In genomic region chr14:39266589-39266870, GRCh38 we compare ENCODE assay signal across 8 cellular contexts. TPM values are rescaled to one million over a fixed set of nuclear protein-coding genes. Genes with fewer than 3 reads are reported as not detected.
DNase-seq lines count a peak whose midpoint lies in the region; ATAC-seq, FAIRE-seq and TF ChIP-seq lines count a peak whose summit lies in the region.

No MANE protein-coding gene starts in this region.

- DNase-seq in IMR-90 (peak; percentile 34), small intestine (no peak), RCC 7860 (ENCODE audit: low spot score) (no peak)

- POLR2A ChIA-PET in IMR-90 (lab: Charles Lee; ENCODE audit: unreplicated experiment): interaction anchor here (0.6 kb wide), 1 partner anchor 45 kb away, joined by 6 read pairs; no protein-coding TSS in a partner anchor

- peak overlapping the region; percentile 70 for H3K4me3 ChIP-seq in IMR-90 (ENCODE audit: insufficient read depth, low read depth, low read length)
- peak overlapping the region; percentile 86 for H3K4me3 ChIP-seq in iPS-11a (ENCODE audit: low read depth, low read length)
- peak overlapping the region; percentile 69 to 90 for H3K4me3 ChIP-seq in small intestine (ENCODE audit: low read depth in 1 of 2, low read length in 2 of 2)

- no peak for FAIRE-seq in small intestine (lab: Jason Lieb, UNC)
- FAIRE-seq in RCC 7860 (lab: Jason Lieb, UNC): no peak

- peak overlapping the region; percentile 99 for H3K14ac ChIP-seq in IMR-90 (replicated peaks; ENCODE audit: low read depth, low read length)

- no peaks in the 10 kb centered on the region for H3K4me1 ChIP-seq in ES-I3 (ENCODE audit: insufficient read depth, low read length)
- peaks cover 2% of the 10 kb centered on the region; the same call in 1 of the 2 replicates for H3K4me1 ChIP-seq in IMR-90 (ENCODE audit: control insufficient read depth, insufficient read depth, low read length)
- no peaks in the 10 kb centered on the region for H3K4me1 ChIP-seq in small intestine (ENCODE audit: control insufficient read depth in 2 of 2, insufficient read depth in 1 of 2, low read depth in 1 of 2, low read length in 1 of 2)

- H3K56ac ChIP-seq in IMR-90 (ENCODE audit: extremely low read depth, insufficient read depth, low read length): peak overlapping the region; percentile 82

- peak overlapping the region; percentile 90 to 96 for H4K8ac ChIP-seq in IMR-90 (ENCODE audit: low read depth in 2 of 2, low read length in 2 of 2)

- H2BK20ac ChIP-seq in IMR-90 (ENCODE audit: low read depth, low read length): peak overlapping the region; percentile 8; the same call in 1 of the 2 replicates

- 0 out of 3 replicates have a peak overlapping the region, but pooled peaks have one; percentile 42 for H2BK15ac ChIP-seq in IMR-90 (ENCODE audit: low read depth, low read length)

- peak overlapping the region; percentile 97 for H3K4ac ChIP-seq in IMR-90 (ENCODE audit: low read depth, low read length)

- H3K18ac ChIP-seq in IMR-90 (ENCODE audit: low read depth, low read length): peak overlapping the region; percentile 39

- peak overlapping the region; percentile 91 for H4K91ac ChIP-seq in IMR-90 (ENCODE audit: insufficient read depth, low read depth, low read length)

- H3K9ac ChIP-seq in ES-I3 (ENCODE audit: low read depth, low read length) (peak overlapping the region; percentile 91), IMR-90 (ENCODE audit: low read depth, low read length) (peak overlapping the region; percentile 89)

- 0% methylated on average over 7 of the region's 28 CpGs; no CpG with 5 or more reads in 1 of the 2 experiments for whole genome bisulfite sequencing in IMR-90 (ENCODE audit: extremely low coverage in 2 of 2, insufficient read length in 1 of 2), 2 experiments
- 0 to 1% (median 1%) methylated on average over 20 to 28 of the region's 28 CpGs for WGBS in adipose tissue, 3 donors
- WGBS in small intestine, 3 donors: 0 to 1% (median 0%) methylated on average over 27 to 28 of the region's 28 CpGs

- ATAC-seq in GM21528 (IDR thresholded peaks at IDR 0.05; ENCODE audit: low FRiP score, unreplicated experiment) (peak; percentile 43), IMR-90 (ENCODE audit: low read depth) (peak; percentile 64), HG03097 (IDR thresholded peaks at IDR 0.05; ENCODE audit: low FRiP score, unreplicated experiment) (no peak)

- H2BK120ac ChIP-seq in IMR-90 (ENCODE audit: low read depth, low read length): peak overlapping the region; percentile 90

- CTCF ChIA-PET in IMR-90 (lab: Yijun Ruan, JAX): no interaction called here

- peak overlapping the region; percentile 96 for H2BK5ac ChIP-seq in IMR-90 (ENCODE audit: low read depth, low read length, poor library complexity, severe bottlenecking)

- H3K27me3 ChIP-seq in IMR-90 (ENCODE audit: control insufficient read depth, insufficient read depth, low read length): no peaks in the 10 kb centered on the region
- no peaks in the 10 kb centered on the region for H3K27me3 ChIP-seq in small intestine (ENCODE audit: control insufficient read depth in 2 of 2, insufficient read depth in 2 of 2, low read length in 2 of 2)

- H3K36me3 ChIP-seq in ES-I3 (ENCODE audit: insufficient read depth, low read length) (no peaks in the 10 kb centered on the region), IMR-90 (ENCODE audit: control insufficient read depth, insufficient read depth, low read length) (no peaks in the 10 kb centered on the region), small intestine (ENCODE audit: control insufficient read depth in 2 of 2, insufficient read depth in 2 of 2, low read length in 2 of 2) (no peaks in the 10 kb centered on the region)

- peaks cover 5 to 29% of the 10 kb centered on the region in 2 experiments; a peak in 3 of 4 replicates for H3K79me1 ChIP-seq in IMR-90 (ENCODE audit: low read depth in 1 of 2, low read length in 2 of 2)

- peak overlapping the region; percentile 56 for H2AK5ac ChIP-seq in IMR-90 (ENCODE audit: low read depth, low read length)

- peak overlapping the region; percentile 98 for H2AK9ac ChIP-seq in IMR-90 (replicated peaks; ENCODE audit: low read depth, low read length, poor library complexity)

- H3K9me3 ChIP-seq in ES-I3 (ENCODE audit: control insufficient read depth, insufficient read depth, low read length) (peaks cover 4% of the 10 kb centered on the region; the same call in 1 of the 2 replicates), IMR-90 (ENCODE audit: control insufficient read depth, insufficient read depth, low read length) (no peaks in the 10 kb centered on the region), small intestine (ENCODE audit: control insufficient read depth, low read depth) (no peaks in the 10 kb centered on the region)

- H3K23ac ChIP-seq in IMR-90 (ENCODE audit: low read depth, low read length): peak overlapping the region; percentile 99

- peak overlapping the region; percentile 88 for H4K5ac ChIP-seq in IMR-90 (ENCODE audit: low read depth, low read length)

- H3K9me1 ChIP-seq in IMR-90 (ENCODE audit: insufficient read depth, low read length): no peaks in the 10 kb centered on the region

- peaks cover 2% of the 10 kb centered on the region; the same call in 1 of the 2 replicates for H4K20me1 ChIP-seq in IMR-90 (ENCODE audit: insufficient read depth, low read length)

- BruUV-seq in IMR-90 (replicated peaks; lab: Mats Ljungman, UMichigan): no TSS peak

- TF ChIP-seq POLR2A in IMR-90 (IDR thresholded peaks at IDR 0.05; ENCODE audit: low read depth, low read length): 0 out of 2 replicates have a peak, but pooled peaks have one; percentile 24

- TF ChIP-seq RAD21 in IMR-90 (IDR thresholded peaks at IDR 0.05; ENCODE audit: low read length): no peak

- H2AFZ ChIP-seq in IMR-90 (replicated peaks; ENCODE audit: low read length, poor library complexity): peak overlapping the region; percentile 100

- TF ChIP-seq CTCF in IMR-90 (conservative IDR thresholded peaks at IDR 0.05; ENCODE audit: low read depth, low read length): no peak

- H3K27ac ChIP-seq in IMR-90 (ENCODE audit: insufficient read depth, low read length) (peak overlapping the region; percentile 95), adipose tissue (ENCODE audit: low read depth, low read length) (peak overlapping the region; percentile 100), small intestine (ENCODE audit: low read depth in 1 of 2, low read length in 1 of 2) (peak overlapping the region; percentile 97 to 98)

- intact Hi-C loops in IMR-90 (cut with micrococcal nuclease): loop anchor here (2.0 to 10.0 kb wide), 3 partner anchors 96 to 166 kb away; partner anchors contain the start of genes FBXO33, SEC23A and TRAPPC6B

- in situ Hi-C loops in IMR-90 (cut with MboI; ENCODE audit: low sequenced_read_pairs): no loop called here

- dilution Hi-C loops in IMR-90 (cut with HindIII; ENCODE audit: low sequenced_read_pairs, unreplicated experiment): no loop called here

- peak overlapping the region; percentile 83 for H3K4me2 ChIP-seq in IMR-90 (ENCODE audit: low read depth, low read length)

TF ChIP-seq in IMR-90, 13 proteins besides CTCF, POLR2A, EP300 and RAD21:
- TF ChIP-seq MAZ (IDR thresholded peaks at IDR 0.05; ENCODE audit: borderline replicate concordance, low read depth, low read length): peak; percentile 4; the same call in 1 of the 2 replicates
- TF ChIP-seq BHLHE40 (IDR thresholded peaks at IDR 0.05; ENCODE audit: low read depth, low read length): peak; percentile 28; the same call in 1 of the 2 replicates
- TF ChIP-seq, protein P1, sequence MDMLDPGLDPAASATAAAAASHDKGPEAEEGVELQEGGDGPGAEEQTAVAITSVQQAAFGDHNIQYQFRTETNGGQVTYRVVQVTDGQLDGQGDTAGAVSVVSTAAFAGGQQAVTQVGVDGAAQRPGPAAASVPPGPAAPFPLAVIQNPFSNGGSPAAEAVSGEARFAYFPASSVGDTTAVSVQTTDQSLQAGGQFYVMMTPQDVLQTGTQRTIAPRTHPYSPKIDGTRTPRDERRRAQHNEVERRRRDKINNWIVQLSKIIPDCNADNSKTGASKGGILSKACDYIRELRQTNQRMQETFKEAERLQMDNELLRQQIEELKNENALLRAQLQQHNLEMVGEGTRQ (IDR thresholded peaks at IDR 0.05; ENCODE audit: low read depth, low read length): 0 out of 2 replicates have a peak, but pooled peaks have one; percentile 7
- no peak for TF ChIP-seq MAFK (IDR thresholded peaks at IDR 0.05; ENCODE audit: low read depth, low read length)

RNA-seq across cellular contexts. Expression of gene MIA2, which starts 32.8 kb away (rescaled TPM):
- 3.9 and 7.8 TPM in 2 replicates for total RNA-seq in IMR-90 (2012; rRNA removed)
- polyA plus RNA-seq in IMR-90 (2012; rRNA removed) (6.8 and 7.0 TPM in 2 replicates), adipose tissue (10 to 100 TPM in 1 of 3 donors, 1 to 10 TPM in 2; 8.8 to 25.2 (median 9.8) TPM), small intestine (100 to 1,000 TPM in 2 of 3 donors, 10 to 100 TPM in 1; 55.3 to 264 (median 161) TPM)
- 1.3 and 1.6 TPM in 2 replicates for polyA plus RNA-seq in IMR-90 (2012; cell fraction: cytosol; rRNA removed)
- 2.6 and 14.8 TPM in 2 replicates for polyA plus RNA-seq in IMR-90 (2012; cell fraction: nucleus; rRNA removed; ENCODE audit: low replicate concordance)
